In genomic region chr11:130513132-130513531, GRCh38 we compare ENCODE assay signal across 10 cellular contexts.
DNase-seq lines count a peak whose midpoint lies in the region; ATAC-seq, FAIRE-seq and TF ChIP-seq lines count a peak whose summit lies in the region.
"Had no signal": no experiment of that assay in that cellular context is flagged by ENCODE, and none has a peak within 500 bp of the region (broad histone marks: within the 10 kb centered on the region; RNA-seq: fewer than 3 reads in every experiment).

No MANE protein-coding gene starts in this region.

- ATAC-seq in esophagus mucosa, result peak; percentile 34
- ATAC-seq in GM21367 (IDR thresholded peaks at IDR 0.05; ENCODE audit: unreplicated experiment), result no peak

- no peak for TF ChIP-seq CTCF in prostate gland (IDR thresholded peaks at IDR 0.05)

- DNase-seq in DMS153 treated with DMSO at 0.1 percent for 48 hours (lab: John Stamatoyannopoulos, UW; ENCODE audit: unreplicated experiment) (peak; percentile 81), NCI-H2029 treated with DMSO at 0.1 percent for 48 hours (lab: John Stamatoyannopoulos, UW) (peak; percentile 78), prostate gland (ENCODE audit: low spot score) (peak; percentile 72), islet precursor cell (no peak), frontal cortex (ENCODE audit: low spot score in 2 of 2) (no peak), CD1c-positive myeloid dendritic cell (ENCODE audit: extremely low spot score) (no peak)
- DNase-seq: OCI-M1 had no signal

- TF ChIP-seq POLR2A in prostate gland (IDR thresholded peaks at IDR 0.05), result no peak

- H3K4me3 ChIP-seq in prostate gland, result no peak overlapping the region
- H3K4me3 ChIP-seq: uterus had no signal

- intact Hi-C loops in prostate gland (cut with DNase I), result loop anchor here (5.0 kb wide), 1 partner anchor 76 kb away; no protein-coding TSS in a partner anchor

- no peaks in the 10 kb centered on the region for H3K4me1 ChIP-seq in prostate gland (replicated peaks)

- H3K27ac ChIP-seq in prostate gland, result no peak overlapping the region
- H3K27ac ChIP-seq: uterus had no signal

- H3K9me3 ChIP-seq in prostate gland, result no peaks in the 10 kb centered on the region
- H3K9me3 ChIP-seq: uterus had no signal

- no peaks in the 10 kb centered on the region for H3K36me3 ChIP-seq in prostate gland
- H3K36me3 ChIP-seq: uterus had no signal

- WGBS in prostate gland, result 9% methylated on average over 4 of the region's 4 CpGs

- H3K27me3 ChIP-seq in prostate gland (replicated peaks; ENCODE audit: insufficient read depth), result no peaks in the 10 kb centered on the region
- H3K27me3 ChIP-seq: uterus had no signal

- FAIRE-seq in frontal cortex (lab: Jason Lieb, UNC), result no peak

Comparison
In these comparisons a context has a peak if more than half of its experiments do, and no peak if none do; other contexts are left out.
1. DNase-seq: peak in DMS153 treated with DMSO at 0.1 percent for 48 hours (single experiment), NCI-H2029 treated with DMSO at 0.1 percent for 48 hours (single experiment) and prostate gland (single experiment); none in islet precursor cell (single experiment), frontal cortex (0 of 2) and CD1c-positive myeloid dendritic cell (single experiment).